In genomic region chr6:161414180-161414579, GRCh38 we compare ENCODE assay signal across 2 cellular contexts.
TF ChIP-seq lines count a peak whose summit lies in the region.

No MANE protein-coding gene starts in this region.

TF ChIP-seq in SK-N-SH, 30 proteins besides CTCF, POLR2A, EP300 and RAD21 (continued from another document):
- TF ChIP-seq REST (IDR thresholded peaks at IDR 0.05; ENCODE audit: low read depth, low read length), result no peak
- TF ChIP-seq, protein P1, sequence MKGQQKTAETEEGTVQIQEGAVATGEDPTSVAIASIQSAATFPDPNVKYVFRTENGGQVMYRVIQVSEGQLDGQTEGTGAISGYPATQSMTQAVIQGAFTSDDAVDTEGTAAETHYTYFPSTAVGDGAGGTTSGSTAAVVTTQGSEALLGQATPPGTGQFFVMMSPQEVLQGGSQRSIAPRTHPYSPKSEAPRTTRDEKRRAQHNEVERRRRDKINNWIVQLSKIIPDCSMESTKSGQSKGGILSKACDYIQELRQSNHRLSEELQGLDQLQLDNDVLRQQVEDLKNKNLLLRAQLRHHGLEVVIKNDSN (IDR thresholded peaks at IDR 0.05; ENCODE audit: borderline replicate concordance, low read depth), result no peak
- TF ChIP-seq SIN3A (IDR thresholded peaks at IDR 0.05; ENCODE audit: borderline replicate concordance, low read depth, low read length), result no peak
- peak; percentile 38; the same call in 1 of the 2 replicates for TF ChIP-seq GATA2 (CRISPR knock-in tag; IDR thresholded peaks at IDR 0.05)
- no peak for TF ChIP-seq SMC3 (IDR thresholded peaks at IDR 0.05; ENCODE audit: low read depth, low read length)
- TF ChIP-seq RFX5 (IDR thresholded peaks at IDR 0.05; ENCODE audit: low read length), result no peak
- peak; percentile 73; the same call in 1 of the 2 replicates for TF ChIP-seq RCOR1 (IDR thresholded peaks at IDR 0.05; ENCODE audit: low read length)
- no peak for TF ChIP-seq MEF2A (IDR thresholded peaks at IDR 0.05; ENCODE audit: borderline replicate concordance, low read depth)
TF ChIP-seq in SK-N-SH: peak in this region for 2.

TF ChIP-seq in SK-N-SH treated with all-trans-retinoic acid at 6 μM for 48 hours, 23 proteins besides CTCF, POLR2A, EP300 and RAD21 (continued from another document):
- TF ChIP-seq TSHZ2 (CRISPR knock-in tag; IDR thresholded peaks at IDR 0.05), result no peak
- no peak for TF ChIP-seq RARB (CRISPR knock-in tag; IDR thresholded peaks at IDR 0.05)
- TF ChIP-seq ESRRG (CRISPR knock-in tag; IDR thresholded peaks at IDR 0.05), result no peak
- no peak for TF ChIP-seq ZC3H10 (CRISPR knock-in tag; IDR thresholded peaks at IDR 0.05)
- TF ChIP-seq POU6F1 (CRISPR knock-in tag; IDR thresholded peaks at IDR 0.05; ENCODE audit: borderline replicate concordance, low read depth), result no peak
- TF ChIP-seq GLIS3 (CRISPR knock-in tag; IDR thresholded peaks at IDR 0.05), result no peak
- TF ChIP-seq SNAI2 (CRISPR knock-in tag; IDR thresholded peaks at IDR 0.05), result no peak
- no peak for TF ChIP-seq CREB5 (CRISPR knock-in tag; IDR thresholded peaks at IDR 0.05; ENCODE audit: low read depth)
- TF ChIP-seq ZFP30 (CRISPR knock-in tag; IDR thresholded peaks at IDR 0.05), result no peak
- TF ChIP-seq ARNTL (CRISPR knock-in tag; IDR thresholded peaks at IDR 0.05; ENCODE audit: borderline replicate concordance, low read depth), result no peak
- TF ChIP-seq BACH2 (CRISPR knock-in tag; IDR thresholded peaks at IDR 0.05; ENCODE audit: borderline replicate concordance), result no peak
- TF ChIP-seq CSDC2 (CRISPR knock-in tag; IDR thresholded peaks at IDR 0.05), result no peak
- TF ChIP-seq ISL1 (CRISPR knock-in tag; IDR thresholded peaks at IDR 0.05), result no peak
- TF ChIP-seq, protein P2, sequence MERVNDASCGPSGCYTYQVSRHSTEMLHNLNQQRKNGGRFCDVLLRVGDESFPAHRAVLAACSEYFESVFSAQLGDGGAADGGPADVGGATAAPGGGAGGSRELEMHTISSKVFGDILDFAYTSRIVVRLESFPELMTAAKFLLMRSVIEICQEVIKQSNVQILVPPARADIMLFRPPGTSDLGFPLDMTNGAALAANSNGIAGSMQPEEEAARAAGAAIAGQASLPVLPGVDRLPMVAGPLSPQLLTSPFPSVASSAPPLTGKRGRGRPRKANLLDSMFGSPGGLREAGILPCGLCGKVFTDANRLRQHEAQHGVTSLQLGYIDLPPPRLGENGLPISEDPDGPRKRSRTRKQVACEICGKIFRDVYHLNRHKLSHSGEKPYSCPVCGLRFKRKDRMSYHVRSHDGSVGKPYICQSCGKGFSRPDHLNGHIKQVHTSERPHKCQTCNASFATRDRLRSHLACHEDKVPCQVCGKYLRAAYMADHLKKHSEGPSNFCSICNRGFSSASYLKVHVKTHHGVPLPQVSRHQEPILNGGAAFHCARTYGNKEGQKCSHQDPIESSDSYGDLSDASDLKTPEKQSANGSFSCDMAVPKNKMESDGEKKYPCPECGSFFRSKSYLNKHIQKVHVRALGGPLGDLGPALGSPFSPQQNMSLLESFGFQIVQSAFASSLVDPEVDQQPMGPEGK (CRISPR knock-in tag; IDR thresholded peaks at IDR 0.05; ENCODE audit: borderline replicate concordance), result no peak
- TF ChIP-seq ZFP3 (CRISPR knock-in tag; IDR thresholded peaks at IDR 0.05), result no peak
- no peak for TF ChIP-seq CSRNP3 (CRISPR knock-in tag; IDR thresholded peaks at IDR 0.05)
